In genomic region chr11:20164152-20164551, GRCh38 we compare ENCODE assay signal across 23 cellular contexts. TPM values are rescaled to one million over a fixed set of nuclear protein-coding genes. Genes with fewer than 3 reads are reported as not detected.
DNase-seq lines count a peak whose midpoint lies in the region; ATAC-seq and TF ChIP-seq lines count a peak whose summit lies in the region.
"Had no signal": no experiment of that assay in that cellular context is flagged by ENCODE, and none has a peak within 500 bp of the region (broad histone marks: within the 10 kb centered on the region; RNA-seq: fewer than 3 reads in every experiment).

No MANE protein-coding gene starts in this region.

- H3K4me2 ChIP-seq in osteoblast (ENCODE audit: insufficient read depth, low read length) = no peak overlapping the region

- no peak for ATAC-seq in T-helper 17 cell
- ATAC-seq: CD8-positive, alpha-beta T cell; natural killer cell had no signal

- H3K4me3 Mint-ChIP-seq in T-helper 17 cell = peak overlapping the region; percentile 12
- H3K4me3 Mint-ChIP-seq: CD8-positive, alpha-beta T cell; natural killer cell had no signal

- no peaks in the 10 kb centered on the region for H3K79me2 ChIP-seq in osteoblast (ENCODE audit: insufficient read depth, low read length)

- DNase-seq in T-helper 17 cell (no peak), osteoblast (ENCODE audit: insufficient read length, low spot score, missing footprints) (peak; percentile 46), NCI-H2029 treated with DMSO at 0.1 percent for 48 hours (lab: John Stamatoyannopoulos, UW) (no peak), posterior vena cava (ENCODE audit: low spot score) (no peak), GM19238 (ENCODE audit: insufficient read length, low spot score) (no peak)
- DNase-seq: activated CD4-positive, CD25-positive, alpha-beta regulatory T cell; activated naive CD4-positive, alpha-beta T cell treated with anti-CD3 and anti-CD28 coated beads, Interleukin-2, amount 50 U/mL, for 16 hours; activated T-cell treated with anti-CD3 and anti-CD28 coated beads, Interleukin-2, amount 50 U/mL, for 4 hours; CD8-positive, alpha-beta T cell; colonic mucosa; heart left ventricle; natural killer cell; NCI-H1930; NCI-H446 treated with DMSO at 0.1 percent for 48 hours; small intestine had no signal

- H3K36me3 ChIP-seq in HUES48 (ENCODE audit: control insufficient read depth, insufficient read depth, low read length) (no peaks in the 10 kb centered on the region), iPS-15b (ENCODE audit: control insufficient read depth, insufficient read depth, low read length) (no peaks in the 10 kb centered on the region), osteoblast (ENCODE audit: insufficient read depth, low read length) (no peaks in the 10 kb centered on the region)
- H3K36me3 ChIP-seq: colonic mucosa, heart left ventricle, prostate gland, thyroid gland had no signal

- peaks cover 53% of the 10 kb centered on the region for H3K4me1 ChIP-seq in HUES48 (ENCODE audit: control insufficient read depth, insufficient read depth, low read length)
- H3K4me1 ChIP-seq in iPS-15b (ENCODE audit: control insufficient read depth, insufficient read depth, low read length) = peaks cover 12% of the 10 kb centered on the region
- H3K4me1 ChIP-seq in osteoblast (ENCODE audit: insufficient read depth, low read length) = no peaks in the 10 kb centered on the region
- H3K4me1 ChIP-seq: colonic mucosa, prostate gland had no signal

- H3K27me3 ChIP-seq in HUES48 (ENCODE audit: control insufficient read depth, insufficient read depth, low read length) = peaks cover 97% of the 10 kb centered on the region
- H3K27me3 ChIP-seq in iPS-15b (ENCODE audit: control insufficient read depth, insufficient read depth, low read length) = peaks cover 96% of the 10 kb centered on the region
- H3K27me3 ChIP-seq in osteoblast (ENCODE audit: insufficient read depth, low read length) = peaks cover 79% of the 10 kb centered on the region

- H3K27ac ChIP-seq in HUES48 (ENCODE audit: low read depth, low read length) (no peak overlapping the region), osteoblast (ENCODE audit: low read depth, low read length) (no peak overlapping the region)
- H3K27ac ChIP-seq: colonic mucosa, heart left ventricle, prostate gland, SK-N-MC, thyroid gland had no signal

- H3K27me3 Mint-ChIP-seq in T-helper 17 cell = peaks cover 89% of the 10 kb centered on the region

- H3K27ac Mint-ChIP-seq in T-helper 17 cell = no peak overlapping the region
- H3K27ac Mint-ChIP-seq: CD8-positive, alpha-beta T cell; natural killer cell had no signal

- peak overlapping the region; percentile 66 for H3K4me3 ChIP-seq in HUES48 (ENCODE audit: low read depth, low read length)
- peak overlapping the region; percentile 30 for H3K4me3 ChIP-seq in iPS-15b (ENCODE audit: low read depth, low read length)
- H3K4me3 ChIP-seq in osteoblast (ENCODE audit: insufficient read depth, low read length) = no peak overlapping the region
- H3K4me3 ChIP-seq: colonic mucosa, lung, prostate gland, SK-N-MC, thyroid gland had no signal

- intact Hi-C loops in posterior vena cava (cut with DNase I) = no loop called here

- peaks cover 12% of the 10 kb centered on the region for H3K4me1 Mint-ChIP-seq in T-helper 17 cell

- peaks cover 2% of the 10 kb centered on the region for H4K20me1 ChIP-seq in osteoblast (ENCODE audit: insufficient read depth, low read length)

- no peak overlapping the region for H3K9ac ChIP-seq in HUES48 (ENCODE audit: low read depth, low read length)
- no peak overlapping the region for H3K9ac ChIP-seq in iPS-15b (ENCODE audit: low read depth, low read length)

- peaks cover 6% of the 10 kb centered on the region for H3K36me3 Mint-ChIP-seq in T-helper 17 cell (ENCODE audit: low read depth)
- H3K36me3 Mint-ChIP-seq: CD8-positive, alpha-beta T cell; natural killer cell had no signal

- H3K9me3 ChIP-seq in HUES48 (ENCODE audit: control insufficient read depth, insufficient read depth, low read length) (no peaks in the 10 kb centered on the region), T-helper 17 cell (ENCODE audit: control insufficient read depth, low read length, poor library complexity, severe bottlenecking) (peaks cover 6% of the 10 kb centered on the region), iPS-15b (ENCODE audit: control insufficient read depth, insufficient read depth, low read length) (no peaks in the 10 kb centered on the region), osteoblast (ENCODE audit: low read depth, low read length) (no peaks in the 10 kb centered on the region)
- H3K9me3 ChIP-seq: colonic mucosa, prostate gland, thyroid gland had no signal

- TF ChIP-seq CTCF in osteoblast (IDR thresholded peaks at IDR 0.05; ENCODE audit: extremely low read depth, low read depth, low read length) = no peak

- no peak overlapping the region for H2AFZ ChIP-seq in osteoblast (ENCODE audit: low read length)

RNA-seq across cellular contexts. Expression of gene DBX1, which starts 3.9 kb away (rescaled TPM):
- total RNA-seq in T-helper 17 cell (not detected), osteoblast (not detected in 2 replicates), posterior vena cava (not detected)
- total RNA-seq: activated T-cell treated with anti-CD3 and anti-CD28 coated beads, Interleukin-2, amount 50 U/mL, for 4 hours; CD8-positive, alpha-beta T cell; colonic mucosa; H4; heart left ventricle; lung; natural killer cell; prostate gland; RPMI7951; thyroid gland had no signal
